Comparison of ENCODE assay signal across 8 cellular contexts in the genomic region with DNA sequence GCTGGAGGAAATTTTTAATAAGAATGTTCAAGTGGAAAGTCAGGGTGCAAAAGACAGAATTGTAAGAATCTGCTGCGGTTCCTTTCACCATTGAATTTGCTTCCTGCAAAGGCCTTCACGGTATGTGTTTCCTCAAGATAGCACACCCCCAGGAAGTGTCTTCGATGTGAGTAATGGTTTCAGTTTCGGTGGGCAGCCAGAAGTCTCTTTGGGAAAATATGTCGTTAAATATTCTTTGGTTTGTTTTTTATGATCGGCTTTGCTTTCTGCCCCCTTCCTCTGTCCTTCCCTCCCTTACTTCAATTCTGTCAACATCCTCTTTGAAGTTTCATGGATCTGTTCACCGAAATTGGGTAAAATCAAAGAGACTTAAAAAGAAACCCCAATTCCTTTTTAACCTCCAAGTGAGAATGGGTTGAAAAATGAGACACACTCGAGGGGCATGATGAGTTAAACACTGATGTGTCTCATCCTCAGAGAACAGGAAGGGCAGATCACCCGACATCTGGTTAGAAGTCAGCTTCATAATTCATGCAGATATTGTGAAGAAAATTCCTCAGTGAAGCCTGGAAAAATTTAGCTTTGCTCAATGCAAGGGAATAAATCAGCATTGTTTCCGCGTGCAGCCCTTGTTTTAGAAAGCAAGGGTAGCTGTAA.
A peak's percentile ranks its signal among the peaks of the same experiment; 100 is the strongest.
DNase-seq lines count a peak whose midpoint lies in the region; ATAC-seq and TF ChIP-seq lines count a peak whose summit lies in the region.

No MANE protein-coding gene starts in this region.

- H3K4me3 Mint-ChIP-seq in CD8-positive, alpha-beta memory T cell = peak overlapping the region; percentile 82 to 92 (median 83)
- peak overlapping the region; percentile 42 for H3K4me3 Mint-ChIP-seq in activated B cell treated with CpG ODN at 0.5 μM for 24 hours

- peak overlapping the region; percentile 68 for H3K4me3 ChIP-seq in CD8-positive, alpha-beta memory T cell (ENCODE audit: low read length)
- peak overlapping the region; percentile 20 to 24 for H3K4me3 ChIP-seq in uterus

- TF ChIP-seq POLR2A in uterus (IDR thresholded peaks at IDR 0.05) = no peak

- intact Hi-C loops in activated B cell treated with CpG ODN at 0.5 μM for 24 hours (cut with micrococcal nuclease) (no loop called here), uterus (cut with DNase I; ENCODE audit: low total_unique reads) (loop anchor here (10.0 kb wide), 2 partner anchors 237 to 817 kb away; no protein-coding TSS in a partner anchor)

- peak overlapping the region; percentile 92 to 98 (median 94) for H3K27ac Mint-ChIP-seq in CD8-positive, alpha-beta memory T cell
- no peak overlapping the region for H3K27ac Mint-ChIP-seq in activated B cell treated with CpG ODN at 0.5 μM for 24 hours

- H3K27me3 Mint-ChIP-seq in CD8-positive, alpha-beta memory T cell = peaks cover 5 to 8% of the 10 kb centered on the region in 2 donors
- peaks cover 19% of the 10 kb centered on the region for H3K27me3 Mint-ChIP-seq in activated B cell treated with CpG ODN at 0.5 μM for 24 hours

- H3K9me3 Mint-ChIP-seq in CD8-positive, alpha-beta memory T cell = no peaks in the 10 kb centered on the region
- no peaks in the 10 kb centered on the region for H3K9me3 Mint-ChIP-seq in activated B cell treated with CpG ODN at 0.5 μM for 24 hours

- peaks cover 16 to 30% (median 27%) of the 10 kb centered on the region in 3 donors for H3K4me1 Mint-ChIP-seq in CD8-positive, alpha-beta memory T cell
- H3K4me1 Mint-ChIP-seq in activated B cell treated with CpG ODN at 0.5 μM for 24 hours = peaks cover 15% of the 10 kb centered on the region

- TF ChIP-seq CTCF in activated B cell treated with CpG ODN at 0.5 μM for 24 hours (IDR thresholded peaks at IDR 0.05) = no peak
- TF ChIP-seq CTCF in uterus (IDR thresholded peaks at IDR 0.05) = no peak

- peak in 4 of 5 donors; percentile 11 to 50 (median 44) for DNase-seq in CD8-positive, alpha-beta memory T cell
- DNase-seq in activated B cell treated with CpG ODN at 0.5 μM for 24 hours (no peak), kidney glomerular epithelial cell (lab: John Stamatoyannopoulos, UW) (peak; percentile 31), uterus (peak in 1 of 2 donors; percentile 22), cerebellar nuclear complex (lab: John Stamatoyannopoulos, UW) (no peak), NAMALWA (ENCODE audit: low spot score) (no peak), NCI-H1436 (lab: John Stamatoyannopoulos, UW) (no peak)

- H3K9me3 ChIP-seq in CD8-positive, alpha-beta memory T cell (ENCODE audit: low read length) = no peaks in the 10 kb centered on the region
- no peaks in the 10 kb centered on the region for H3K9me3 ChIP-seq in uterus

- H3K36me3 Mint-ChIP-seq in CD8-positive, alpha-beta memory T cell = peaks cover 0 to 2% (median 0%) of the 10 kb centered on the region in 3 donors
- H3K36me3 Mint-ChIP-seq in activated B cell treated with CpG ODN at 0.5 μM for 24 hours (ENCODE audit: low read depth) = no peaks in the 10 kb centered on the region

- peak; percentile 54 for ATAC-seq in HG02885 (IDR thresholded peaks at IDR 0.05; ENCODE audit: poor library complexity, unreplicated experiment)
- peak; percentile 42 for ATAC-seq in activated B cell treated with CpG ODN at 0.5 μM for 24 hours (ENCODE audit: low read depth)

- CTCF ChIA-PET in CD8-positive, alpha-beta memory T cell (lab: Charles Lee) = interaction anchor here (2.3 kb wide), 1 partner anchor 660 kb away, joined by 5 read pairs; no protein-coding TSS in a partner anchor
- CTCF ChIA-PET in activated B cell treated with CpG ODN at 0.5 μM for 24 hours (lab: Charles Lee) = no interaction called here

- POLR2A ChIA-PET in CD8-positive, alpha-beta memory T cell (lab: Charles Lee) = no interaction called here
- POLR2A ChIA-PET in activated B cell treated with CpG ODN at 0.5 μM for 24 hours (lab: Charles Lee) = no interaction called here

- H3K27me3 ChIP-seq in CD8-positive, alpha-beta memory T cell (ENCODE audit: insufficient read depth, low read length, poor library complexity, severe bottlenecking) = no peaks in the 10 kb centered on the region
- no peaks in the 10 kb centered on the region for H3K27me3 ChIP-seq in uterus

- no peaks in the 10 kb centered on the region for H3K36me3 ChIP-seq in CD8-positive, alpha-beta memory T cell (ENCODE audit: insufficient read depth, low read length)
- H3K36me3 ChIP-seq in uterus = no peaks in the 10 kb centered on the region

- peak overlapping the region; percentile 51 for H3K27ac ChIP-seq in CD8-positive, alpha-beta memory T cell (ENCODE audit: low read depth, low read length)
- H3K27ac ChIP-seq in uterus = peak overlapping the region; percentile 66 to 83

- peaks cover 13% of the 10 kb centered on the region for H3K4me1 ChIP-seq in CD8-positive, alpha-beta memory T cell (ENCODE audit: insufficient read depth, low read length)
- peaks cover 0 to 7% of the 10 kb centered on the region in 2 donors for H3K4me1 ChIP-seq in uterus

Comparison
In these comparisons a context has a peak if more than half of its experiments do, and no peak if none do; other contexts are left out.
1. DNase-seq: peak in CD8-positive, alpha-beta memory T cell (4 of 5) and kidney glomerular epithelial cell (single experiment); none in activated B cell treated with CpG ODN at 0.5 μM for 24 hours (single experiment), cerebellar nuclear complex (0 of 2), NAMALWA (single experiment) and NCI-H1436 (single experiment).